23 cellular contexts compared by ENCODE assay signal in genomic region chr10:47364911-47365310, GRCh38. TPM values are rescaled to one million over a fixed set of nuclear protein-coding genes. Genes with fewer than 3 reads are reported as not detected.
A peak's percentile ranks its signal among the peaks of the same experiment; 100 is the strongest.
DNase-seq lines count a peak whose midpoint lies in the region; ATAC-seq, FAIRE-seq and TF ChIP-seq lines count a peak whose summit lies in the region.
"Had no signal": no experiment of that assay in that cellular context is flagged by ENCODE, and none has a peak within 500 bp of the region (broad histone marks: within the 10 kb centered on the region; RNA-seq: fewer than 3 reads in every experiment).

No MANE protein-coding gene starts in this region.

- TF ChIP-seq CTCF in GM23338 (conservative IDR thresholded peaks at IDR 0.05; ENCODE audit: low read depth in 2 of 2) (no peak), WTC11 (IDR thresholded peaks at IDR 0.05) (no peak), kidney (IDR thresholded peaks at IDR 0.05; ENCODE audit: borderline replicate concordance, extremely low read depth, insufficient read depth) (no peak), gastrocnemius medialis (IDR thresholded peaks at IDR 0.05 in 4 of 5, conservative IDR thresholded peaks at IDR 0.05 in 1 of 5) (no peak), SK-N-SH (IDR thresholded peaks at IDR 0.05) (no peak), osteocyte (IDR thresholded peaks at IDR 0.05) (no peak)

- ATAC-seq in GM23338 (no peak), WTC11 (no peak), gastrocnemius medialis (no peak)
- ATAC-seq: A549, HepG2 had no signal

- no peak overlapping the region for H3K4me3 ChIP-seq in GM23338
- H3K4me3 ChIP-seq in kidney (ENCODE audit: low read length in 2 of 2), result no peak overlapping the region
- no peak overlapping the region for H3K4me3 ChIP-seq in gastrocnemius medialis
- no peak overlapping the region for H3K4me3 ChIP-seq in SK-N-SH (ENCODE audit: low read depth in 2 of 2, low read length in 1 of 2)
- H3K4me3 ChIP-seq: A549; BLaER1 treated with 17β-estradiol and CSF1 and Interleukin-3, amounts not matched to agents 10 nM and 100 nM; Peyer's patch had no signal

- H3K9me3 Mint-ChIP-seq in GM23338 (no peaks in the 10 kb centered on the region), WTC11 (no peaks in the 10 kb centered on the region), osteocyte (ENCODE audit: unreplicated experiment) (no peaks in the 10 kb centered on the region)
- H3K9me3 Mint-ChIP-seq: CD4-positive, alpha-beta memory T cell had no signal

- WGBS in SK-N-SH (ENCODE audit: low lambda C conversion rate), result 97% methylated on average over 5 of the region's 6 CpGs

- H3K27me3 ChIP-seq in GM23338 (ENCODE audit: insufficient read depth), result no peaks in the 10 kb centered on the region
- no peaks in the 10 kb centered on the region for H3K27me3 ChIP-seq in gastrocnemius medialis
- no peaks in the 10 kb centered on the region for H3K27me3 ChIP-seq in SK-N-SH (ENCODE audit: insufficient read depth)
- H3K27me3 ChIP-seq: BLaER1 treated with 17β-estradiol and CSF1 and Interleukin-3, amounts not matched to agents 10 nM and 100 nM; Peyer's patch had no signal

- H3K9ac ChIP-seq in kidney (ENCODE audit: low read length in 2 of 2) (no peak overlapping the region), SK-N-SH (no peak overlapping the region)
- H3K9ac ChIP-seq: BLaER1 treated with 17β-estradiol and CSF1 and Interleukin-3, amounts not matched to agents 10 nM and 100 nM had no signal

- H3K27ac Mint-ChIP-seq in GM23338 (peak overlapping the region; percentile 35; the same call in 1 of the 2 replicates), WTC11 (0 out of 2 replicates have a peak overlapping the region, but pooled peaks have one; percentile 58), osteocyte (ENCODE audit: unreplicated experiment) (no peak overlapping the region)

- TF ChIP-seq RAD21 in SK-N-SH (IDR thresholded peaks at IDR 0.05; ENCODE audit: low read length), result no peak

- H3K36me3 Mint-ChIP-seq in GM23338 (ENCODE audit: low read depth) (no peaks in the 10 kb centered on the region), WTC11 (no peaks in the 10 kb centered on the region; the same call in 1 of the 2 replicates), osteocyte (ENCODE audit: unreplicated experiment) (no peaks in the 10 kb centered on the region)
- H3K36me3 Mint-ChIP-seq: CD4-positive, alpha-beta memory T cell had no signal

- no peaks in the 10 kb centered on the region for H3K4me1 ChIP-seq in GM23338 (ENCODE audit: insufficient read depth)
- H3K4me1 ChIP-seq in kidney (ENCODE audit: control insufficient read depth in 1 of 2, insufficient read depth in 1 of 2, low read depth in 1 of 2, low read length in 2 of 2), result peaks cover 5 to 6% of the 10 kb centered on the region in 2 donors
- peaks cover 11 to 23% of the 10 kb centered on the region in 2 donors for H3K4me1 ChIP-seq in gastrocnemius medialis
- H3K4me1 ChIP-seq in SK-N-SH (ENCODE audit: control insufficient read depth in 1 of 2, insufficient read depth in 2 of 2, low read depth in 1 of 2, low read length in 1 of 2), result peaks cover 0 to 4% of the 10 kb centered on the region in 2 experiments; a peak in 1 of 4 replicates
- H3K4me1 ChIP-seq: A549 had no signal

- H3K4me1 Mint-ChIP-seq in GM23338, result peaks cover 15% of the 10 kb centered on the region
- peaks cover 26% of the 10 kb centered on the region for H3K4me1 Mint-ChIP-seq in WTC11
- H3K4me1 Mint-ChIP-seq in osteocyte (ENCODE audit: unreplicated experiment), result no peaks in the 10 kb centered on the region
- H3K4me1 Mint-ChIP-seq: CD4-positive, alpha-beta memory T cell had no signal

- H2AFZ ChIP-seq in GM23338 (no peak overlapping the region), SK-N-SH (ENCODE audit: low read depth) (no peak overlapping the region)

- no peak overlapping the region for H3K27ac ChIP-seq in GM23338 (ENCODE audit: low read depth)
- no peak overlapping the region for H3K27ac ChIP-seq in kidney (ENCODE audit: low read depth in 2 of 2, low read length in 2 of 2)
- H3K27ac ChIP-seq in gastrocnemius medialis, result peak overlapping the region in 3 of 4 donors; percentile 31 to 48 (median 46)
- no peak overlapping the region for H3K27ac ChIP-seq in SK-N-SH (ENCODE audit: low read depth in 2 of 2, low read length in 1 of 2)
- H3K27ac ChIP-seq: A549; BLaER1 treated with 17β-estradiol and CSF1 and Interleukin-3, amounts not matched to agents 10 nM and 100 nM had no signal

- TF ChIP-seq EP300 in SK-N-SH (IDR thresholded peaks at IDR 0.05; ENCODE audit: borderline replicate concordance in 1 of 2, low read depth in 1 of 2, low read length in 1 of 2), result no peak

- H4K20me1 ChIP-seq in GM23338 (replicated peaks; ENCODE audit: insufficient read depth) (no peaks in the 10 kb centered on the region), SK-N-SH (ENCODE audit: insufficient read depth) (no peaks in the 10 kb centered on the region)
- H4K20me1 ChIP-seq: BLaER1 treated with 17β-estradiol and CSF1 and Interleukin-3, amounts not matched to agents 10 nM and 100 nM had no signal

- intact Hi-C loops in kidney (cut with DNase I) (no loop called here), gastrocnemius medialis (cut with DNase I; ENCODE audit: low total_unique reads) (no loop called here)

- H3K9me2 ChIP-seq in GM23338 (ENCODE audit: insufficient read depth) (no peaks in the 10 kb centered on the region), SK-N-SH (no peaks in the 10 kb centered on the region)

- in situ Hi-C loops in gastrocnemius medialis (cut with MboI; ENCODE audit: low sequenced_read_pairs in 4 of 4), result no loop called here

- no peak for FAIRE-seq in kidney (lab: Jason Lieb, UNC)
- FAIRE-seq: A549, GM12892, H54, HepG2 had no signal

- no peak for DNase-seq in GM23338 (ENCODE audit: low spot score)
- DNase-seq in WTC11 (ENCODE audit: low spot score), result no peak
- DNase-seq in kidney, result peak; percentile 37
- DNase-seq in gastrocnemius medialis, result no peak
- DNase-seq in SK-N-SH, result no peak
- DNase-seq in H4 (ENCODE audit: low spot score), result no peak
- DNase-seq in osteocyte (ENCODE audit: extremely low spot score, unreplicated experiment), result no peak
- DNase-seq: AML-193; CD4-positive, alpha-beta memory T cell; COR-L47; Kasumi-1; NCI-H1930; NCI-H2107; NCI-H446 treated with DMSO at 0.1 percent for 48 hours; SHP77 treated with DMSO at 0.1 percent for 48 hours had no signal

- no peaks in the 10 kb centered on the region for H3K79me2 ChIP-seq in GM23338 (replicated peaks; ENCODE audit: insufficient read depth)
- H3K79me2 ChIP-seq in SK-N-SH (ENCODE audit: insufficient read depth), result no peaks in the 10 kb centered on the region

- POLR2A ChIA-PET in WTC11 (lab: Charles Lee) (interaction anchor here (1.0 to 1.7 kb wide), 2 partner anchors 13 to 19 kb away, joined by 4 to 6 read pairs; partner anchors contain the start of gene ZNF488), SK-N-SH (lab: Yijun Ruan, JAX) (no interaction called here)

- no peak for TF ChIP-seq POLR2A in gastrocnemius medialis (IDR thresholded peaks at IDR 0.05)

- H3K9me3 ChIP-seq in kidney (ENCODE audit: control insufficient read depth in 1 of 2, low read length in 2 of 2) (no peaks in the 10 kb centered on the region), gastrocnemius medialis (no peaks in the 10 kb centered on the region), SK-N-SH (no peaks in the 10 kb centered on the region)
- H3K9me3 ChIP-seq: A549; BLaER1 treated with 17β-estradiol and CSF1 and Interleukin-3, amounts not matched to agents 10 nM and 100 nM; Peyer's patch had no signal

- H3K36me3 ChIP-seq in GM23338 (ENCODE audit: insufficient read depth) (no peaks in the 10 kb centered on the region), kidney (ENCODE audit: control insufficient read depth in 1 of 2, insufficient read depth in 2 of 2, low read length in 2 of 2) (no peaks in the 10 kb centered on the region), gastrocnemius medialis (no peaks in the 10 kb centered on the region), SK-N-SH (replicated peaks in 1 of 2; ENCODE audit: control insufficient read depth in 1 of 2, insufficient read depth in 2 of 2, low read length in 1 of 2) (no peaks in the 10 kb centered on the region)
- H3K36me3 ChIP-seq: BLaER1 treated with 17β-estradiol and CSF1 and Interleukin-3, amounts not matched to agents 10 nM and 100 nM; Peyer's patch had no signal

- H3K27me3 Mint-ChIP-seq in GM23338 (ENCODE audit: insufficient read depth, low read depth, poor library complexity) (peaks cover 6% of the 10 kb centered on the region), WTC11 (ENCODE audit: low read depth) (no peaks in the 10 kb centered on the region), osteocyte (ENCODE audit: unreplicated experiment) (no peaks in the 10 kb centered on the region)
- H3K27me3 Mint-ChIP-seq: CD4-positive, alpha-beta memory T cell had no signal

- CTCF ChIA-PET in WTC11 (lab: Charles Lee) (interaction anchor here (2.4 kb wide), 1 partner anchor 340 kb away, joined by 8 read pairs; no protein-coding TSS in a partner anchor), SK-N-SH (lab: Yijun Ruan, JAX) (interaction anchor here (0.9 to 5.3 kb wide), 3 partner anchors 10 to 24 kb away, joined by 3 to 23 read pairs (median 5); no protein-coding TSS in a partner anchor)

- H3F3A ChIP-seq in GM23338 (replicated peaks; ENCODE audit: low read depth) (no peaks in the 10 kb centered on the region), SK-N-SH (replicated peaks; ENCODE audit: insufficient read depth) (peaks cover 3% of the 10 kb centered on the region)

- H3K4me3 Mint-ChIP-seq in GM23338 (no peak overlapping the region), WTC11 (no peak overlapping the region), osteocyte (ENCODE audit: unreplicated experiment) (no peak overlapping the region)
- H3K4me3 Mint-ChIP-seq: CD4-positive, alpha-beta memory T cell had no signal

- H3K4me2 ChIP-seq in GM23338 (no peak overlapping the region), SK-N-SH (no peak overlapping the region)
- H3K4me2 ChIP-seq: A549; BLaER1 treated with 17β-estradiol and CSF1 and Interleukin-3, amounts not matched to agents 10 nM and 100 nM had no signal

RNA-seq across cellular contexts. Expression of gene RBP3, which starts 16.7 kb away (rescaled TPM):
- not detected in 2 replicates for total RNA-seq in GM23338 (2014; rRNA removed; shearing (Covaris generic))
- polyA plus RNA-seq in GM23338 (2016; fragmentation: Nextera tagmentation; extraction: Ambion mirVana) (not detected in 2 replicates), kidney (ENCODE audit: insufficient read depth, low read depth, low replicate concordance) (not detected), SK-N-SH (2012; rRNA removed) (not detected in 2 replicates)
- total RNA-seq in WTC11 (2021) (not detected in 3 replicates), kidney (not detected), gastrocnemius medialis (not detected), osteocyte (not detected in 2 replicates)
- not detected in 2 replicates for polyA plus RNA-seq in SK-N-SH (2012; cell fraction: cytosol; rRNA removed)
- polyA plus RNA-seq in SK-N-SH (2012; cell fraction: nucleus; rRNA removed), result not detected in 2 replicates
- total RNA-seq in H4 (2014; rRNA removed; shearing (Covaris generic)), result not detected in 2 replicates
- total RNA-seq: CD4-positive, alpha-beta memory T cell; HepG2; HT1080; M059J; Peyer's patch had no signal
- polyA plus RNA-seq: A549; CD4-positive, alpha-beta memory T cell; HepG2 had no signal

RNA-seq across cellular contexts. Expression of gene ZNF488, which starts 19.2 kb away (rescaled TPM):
- 5.2 and 7.8 TPM in 2 replicates for total RNA-seq in GM23338 (2014; rRNA removed; shearing (Covaris generic))
- polyA plus RNA-seq in GM23338 (2016; fragmentation: Nextera tagmentation; extraction: Ambion mirVana) (1.7 and 2.5 TPM in 2 replicates), kidney (ENCODE audit: insufficient read depth, low read depth, low replicate concordance) (4.0 TPM), SK-N-SH (2012; rRNA removed) (0.59 and 0.81 TPM in 2 replicates)
- total RNA-seq in WTC11 (2021) (7.1 to 8.7 TPM (median 8.0 TPM) in 3 replicates), kidney (0.09 TPM), gastrocnemius medialis (not detected), osteocyte (0.35 and 0.55 TPM in 2 replicates)
- polyA plus RNA-seq in SK-N-SH (2012; cell fraction: cytosol; rRNA removed), result 0.27 and 0.52 TPM in 2 replicates
- 0.48 and 0.52 TPM in 2 replicates for polyA plus RNA-seq in SK-N-SH (2012; cell fraction: nucleus; rRNA removed)
- 0.53 and 1.0 TPM in 2 replicates for total RNA-seq in H4 (2014; rRNA removed; shearing (Covaris generic))
- total RNA-seq: CD4-positive, alpha-beta memory T cell had no signal

RNA-seq across cellular contexts. Expression of gene GDF2, which starts 42.7 kb away (rescaled TPM):
- total RNA-seq in GM23338 (2014; rRNA removed; shearing (Covaris generic)), result not detected in 2 replicates
- polyA plus RNA-seq in GM23338 (2016; fragmentation: Nextera tagmentation; extraction: Ambion mirVana), result not detected in 2 replicates
- total RNA-seq in WTC11 (2021), result not detected in 3 replicates
- total RNA-seq in kidney, result not detected
- not detected for polyA plus RNA-seq in kidney (ENCODE audit: insufficient read depth, low read depth, low replicate concordance)
- total RNA-seq in gastrocnemius medialis, result not detected
- not detected in 2 replicates for polyA plus RNA-seq in SK-N-SH (2012; rRNA removed)
- polyA plus RNA-seq in SK-N-SH (2012; cell fraction: cytosol; rRNA removed), result not detected in 2 replicates
- not detected in 2 replicates for polyA plus RNA-seq in SK-N-SH (2012; cell fraction: nucleus; rRNA removed)
- total RNA-seq in H4 (2014; rRNA removed; shearing (Covaris generic)), result not detected in 2 replicates
- not detected in 2 replicates for total RNA-seq in osteocyte
- total RNA-seq: CD4-positive, alpha-beta memory T cell; HepG2; HT1080; M059J; Peyer's patch had no signal
- polyA plus RNA-seq: A549; CD4-positive, alpha-beta memory T cell; HepG2 had no signal

Comparison
In these comparisons a context has a peak if more than half of its experiments do, and no peak if none do; other contexts are left out.
1. H3K27ac ChIP-seq: peak in gastrocnemius medialis (3 of 4); none in GM23338 (single experiment), kidney (0 of 2) and SK-N-SH (0 of 2).